Comparison of ENCODE assay signal across 1 cellular context in the genomic region with DNA sequence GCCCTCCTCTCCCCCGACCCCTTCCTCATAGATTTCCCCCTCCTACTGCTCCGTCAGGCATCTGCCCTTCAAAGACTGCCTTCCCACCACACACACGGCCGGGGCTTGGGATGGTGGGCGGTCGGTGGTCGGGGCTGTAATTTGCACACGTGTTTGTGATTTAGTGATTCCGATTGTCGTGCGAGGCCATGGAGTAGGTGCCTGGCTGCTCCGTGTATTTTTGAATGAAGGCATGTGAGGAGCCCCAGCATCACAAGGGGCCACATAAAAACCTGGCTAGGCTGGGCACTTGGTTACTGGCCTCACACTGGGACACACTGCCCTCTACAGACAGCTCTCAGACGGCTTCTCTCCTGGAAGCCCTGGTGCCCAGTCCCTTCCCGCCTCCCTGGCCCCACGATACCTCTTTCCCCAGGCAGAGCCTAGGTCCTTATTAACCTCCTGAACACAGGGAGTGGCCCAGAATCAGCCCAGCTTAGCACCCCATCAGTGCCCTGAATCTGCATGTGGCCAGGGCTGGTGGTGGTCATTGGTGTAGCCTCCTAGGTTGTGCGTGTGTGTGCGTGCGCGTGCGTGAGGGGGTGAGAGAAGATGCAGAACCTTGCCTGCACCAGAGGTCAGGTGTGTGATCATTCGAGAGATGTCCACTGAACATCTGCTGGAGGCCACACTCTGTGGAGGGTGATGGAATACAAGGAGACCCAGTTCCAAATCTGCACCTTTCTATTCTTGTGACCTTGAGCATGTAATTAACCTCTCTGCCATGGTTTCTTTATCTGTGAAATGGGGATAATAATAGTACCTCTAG.
TF ChIP-seq lines count a peak whose summit lies in the region.

No MANE protein-coding gene starts in this region.

TF ChIP-seq in HepG2, 621 proteins besides CTCF, POLR2A, EP300 and RAD21 (continued from another document and continues in another):
- TF ChIP-seq, protein P1, sequence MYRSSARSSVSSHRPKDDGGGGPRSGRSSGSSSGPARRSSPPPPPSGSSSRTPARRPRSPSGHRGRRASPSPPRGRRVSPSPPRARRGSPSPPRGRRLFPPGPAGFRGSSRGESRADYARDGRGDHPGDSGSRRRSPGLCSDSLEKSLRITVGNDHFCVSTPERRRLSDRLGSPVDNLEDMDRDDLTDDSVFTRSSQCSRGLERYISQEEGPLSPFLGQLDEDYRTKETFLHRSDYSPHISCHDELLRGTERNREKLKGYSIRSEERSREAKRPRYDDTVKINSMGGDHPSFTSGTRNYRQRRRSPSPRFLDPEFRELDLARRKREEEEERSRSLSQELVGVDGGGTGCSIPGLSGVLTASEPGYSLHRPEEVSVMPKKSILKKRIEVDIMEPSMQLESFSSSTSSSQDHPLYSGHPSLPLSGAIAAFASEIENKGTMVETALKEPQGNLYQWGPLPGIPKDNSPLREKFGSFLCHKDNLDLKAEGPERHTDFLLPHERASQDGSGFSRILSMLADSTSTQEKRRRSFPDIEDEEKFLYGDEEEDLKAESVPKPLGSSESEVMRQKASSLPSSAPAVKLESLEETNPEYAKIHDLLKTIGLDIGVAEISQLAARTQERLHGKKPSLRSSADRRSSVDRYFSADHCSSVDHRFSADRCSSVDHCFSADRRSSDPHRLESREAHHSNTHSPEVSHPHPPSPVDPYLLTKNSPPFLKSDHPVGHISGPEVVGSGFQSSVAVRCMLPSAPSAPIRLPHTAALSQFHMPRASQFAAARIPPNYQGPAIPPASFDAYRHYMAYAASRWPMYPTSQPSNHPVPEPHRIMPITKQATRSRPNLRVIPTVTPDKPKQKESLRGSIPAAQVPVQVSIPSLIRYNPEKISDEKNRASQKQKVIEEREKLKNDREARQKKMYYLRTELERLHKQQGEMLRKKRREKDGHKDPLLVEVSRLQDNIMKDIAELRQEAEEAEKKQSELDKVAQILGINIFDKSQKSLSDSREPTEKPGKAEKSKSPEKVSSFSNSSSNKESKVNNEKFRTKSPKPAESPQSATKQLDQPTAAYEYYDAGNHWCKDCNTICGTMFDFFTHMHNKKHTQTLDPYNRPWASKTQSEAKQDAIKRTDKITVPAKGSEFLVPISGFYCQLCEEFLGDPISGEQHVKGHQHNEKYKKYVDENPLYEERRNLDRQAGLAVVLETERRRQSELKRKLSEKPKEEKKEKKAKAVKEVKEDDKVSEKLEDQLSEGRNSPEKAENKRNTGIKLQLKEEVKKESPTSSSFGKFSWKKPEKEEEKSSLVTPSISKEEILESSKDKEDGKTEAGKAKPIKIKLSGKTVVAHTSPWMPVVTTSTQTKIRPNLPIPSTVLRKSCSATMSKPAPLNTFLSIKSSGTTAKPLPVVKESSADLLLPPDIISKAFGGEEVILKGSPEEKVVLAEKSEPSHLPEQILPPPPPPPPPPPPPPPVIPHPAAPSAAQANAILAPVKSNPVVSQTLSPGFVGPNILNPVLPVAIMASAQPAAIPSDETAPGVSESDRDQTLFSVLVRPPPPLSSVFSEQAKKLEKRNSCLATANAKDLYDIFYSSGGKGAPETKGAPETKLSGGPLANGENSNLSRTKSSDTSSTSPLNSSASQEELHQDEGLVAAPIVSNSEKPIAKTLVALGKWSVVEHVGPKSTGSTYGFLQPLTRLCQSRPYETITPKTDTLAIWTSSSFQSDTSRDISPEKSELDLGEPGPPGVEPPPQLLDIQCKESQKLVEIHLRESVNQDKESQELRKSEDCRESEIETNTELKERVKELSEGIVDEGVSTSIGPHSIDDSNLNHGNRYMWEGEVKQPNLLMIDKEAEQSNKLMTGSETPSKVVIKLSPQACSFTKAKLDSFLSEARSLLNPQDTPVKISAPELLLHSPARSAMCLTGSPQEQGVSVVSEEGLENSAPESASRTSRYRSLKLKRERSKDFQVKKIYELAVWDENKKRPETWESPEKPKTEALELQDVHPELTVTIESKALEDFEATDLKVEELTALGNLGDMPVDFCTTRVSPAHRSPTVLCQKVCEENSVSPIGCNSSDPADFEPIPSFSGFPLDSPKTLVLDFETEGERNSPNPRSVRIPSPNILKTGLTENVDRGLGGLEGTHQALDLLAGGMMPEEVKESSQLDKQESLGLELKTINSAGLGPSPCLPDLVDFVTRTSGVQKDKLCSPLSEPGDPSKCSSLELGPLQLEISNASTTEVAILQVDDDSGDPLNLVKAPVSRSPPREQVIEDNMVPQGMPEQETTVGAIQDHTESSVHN (CRISPR knock-in tag; IDR thresholded peaks at IDR 0.05): peak; percentile 93
- no peak for TF ChIP-seq HNRNPLL (IDR thresholded peaks at IDR 0.05; ENCODE audit: low read depth, low read length, poor library complexity, severe bottlenecking)
- peak; percentile 22 for TF ChIP-seq HDAC1 (CRISPR knock-in tag; IDR thresholded peaks at IDR 0.05)
- TF ChIP-seq ZNF331 (CRISPR knock-in tag; IDR thresholded peaks at IDR 0.05): no peak; the same call in 1 of the 2 replicates
- TF ChIP-seq, protein P2, sequence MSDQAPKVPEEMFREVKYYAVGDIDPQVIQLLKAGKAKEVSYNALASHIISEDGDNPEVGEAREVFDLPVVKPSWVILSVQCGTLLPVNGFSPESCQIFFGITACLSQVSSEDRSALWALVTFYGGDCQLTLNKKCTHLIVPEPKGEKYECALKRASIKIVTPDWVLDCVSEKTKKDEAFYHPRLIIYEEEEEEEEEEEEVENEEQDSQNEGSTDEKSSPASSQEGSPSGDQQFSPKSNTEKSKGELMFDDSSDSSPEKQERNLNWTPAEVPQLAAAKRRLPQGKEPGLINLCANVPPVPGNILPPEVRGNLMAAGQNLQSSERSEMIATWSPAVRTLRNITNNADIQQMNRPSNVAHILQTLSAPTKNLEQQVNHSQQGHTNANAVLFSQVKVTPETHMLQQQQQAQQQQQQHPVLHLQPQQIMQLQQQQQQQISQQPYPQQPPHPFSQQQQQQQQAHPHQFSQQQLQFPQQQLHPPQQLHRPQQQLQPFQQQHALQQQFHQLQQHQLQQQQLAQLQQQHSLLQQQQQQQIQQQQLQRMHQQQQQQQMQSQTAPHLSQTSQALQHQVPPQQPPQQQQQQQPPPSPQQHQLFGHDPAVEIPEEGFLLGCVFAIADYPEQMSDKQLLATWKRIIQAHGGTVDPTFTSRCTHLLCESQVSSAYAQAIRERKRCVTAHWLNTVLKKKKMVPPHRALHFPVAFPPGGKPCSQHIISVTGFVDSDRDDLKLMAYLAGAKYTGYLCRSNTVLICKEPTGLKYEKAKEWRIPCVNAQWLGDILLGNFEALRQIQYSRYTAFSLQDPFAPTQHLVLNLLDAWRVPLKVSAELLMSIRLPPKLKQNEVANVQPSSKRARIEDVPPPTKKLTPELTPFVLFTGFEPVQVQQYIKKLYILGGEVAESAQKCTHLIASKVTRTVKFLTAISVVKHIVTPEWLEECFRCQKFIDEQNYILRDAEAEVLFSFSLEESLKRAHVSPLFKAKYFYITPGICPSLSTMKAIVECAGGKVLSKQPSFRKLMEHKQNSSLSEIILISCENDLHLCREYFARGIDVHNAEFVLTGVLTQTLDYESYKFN (CRISPR knock-in tag; conservative IDR thresholded peaks at IDR 0.05): peak; percentile 69; the same call in 1 of the 2 replicates
- TF ChIP-seq ZNF790 (CRISPR knock-in tag; IDR thresholded peaks at IDR 0.05; ENCODE audit: borderline replicate concordance): no peak
- TF ChIP-seq ZNF83 (CRISPR knock-in tag; IDR thresholded peaks at IDR 0.05; ENCODE audit: borderline replicate concordance): peak; percentile 97
- peak; percentile 81 for TF ChIP-seq ZZZ3 (CRISPR knock-in tag; IDR thresholded peaks at IDR 0.05; ENCODE audit: borderline replicate concordance)
- no peak for TF ChIP-seq SNAPC2 (CRISPR knock-in tag; IDR thresholded peaks at IDR 0.05)
- TF ChIP-seq ZIK1 (CRISPR knock-in tag; IDR thresholded peaks at IDR 0.05; ENCODE audit: borderline replicate concordance, low read depth): peak; percentile 41; the same call in 1 of the 2 replicates
- TF ChIP-seq, protein P3, sequence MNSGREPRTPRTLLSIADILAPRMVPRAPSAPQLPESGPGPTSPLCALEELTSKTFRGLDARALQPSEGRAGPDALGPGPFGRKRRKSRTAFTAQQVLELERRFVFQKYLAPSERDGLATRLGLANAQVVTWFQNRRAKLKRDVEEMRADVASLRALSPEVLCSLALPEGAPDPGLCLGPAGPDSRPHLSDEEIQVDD (CRISPR knock-in tag; IDR thresholded peaks at IDR 0.05; ENCODE audit: borderline replicate concordance): no peak; the same call in 1 of the 2 replicates
- peak; percentile 72; the same call in 1 of the 2 replicates for TF ChIP-seq ZNF468 (CRISPR knock-in tag; IDR thresholded peaks at IDR 0.05)
- TF ChIP-seq, protein P4, sequence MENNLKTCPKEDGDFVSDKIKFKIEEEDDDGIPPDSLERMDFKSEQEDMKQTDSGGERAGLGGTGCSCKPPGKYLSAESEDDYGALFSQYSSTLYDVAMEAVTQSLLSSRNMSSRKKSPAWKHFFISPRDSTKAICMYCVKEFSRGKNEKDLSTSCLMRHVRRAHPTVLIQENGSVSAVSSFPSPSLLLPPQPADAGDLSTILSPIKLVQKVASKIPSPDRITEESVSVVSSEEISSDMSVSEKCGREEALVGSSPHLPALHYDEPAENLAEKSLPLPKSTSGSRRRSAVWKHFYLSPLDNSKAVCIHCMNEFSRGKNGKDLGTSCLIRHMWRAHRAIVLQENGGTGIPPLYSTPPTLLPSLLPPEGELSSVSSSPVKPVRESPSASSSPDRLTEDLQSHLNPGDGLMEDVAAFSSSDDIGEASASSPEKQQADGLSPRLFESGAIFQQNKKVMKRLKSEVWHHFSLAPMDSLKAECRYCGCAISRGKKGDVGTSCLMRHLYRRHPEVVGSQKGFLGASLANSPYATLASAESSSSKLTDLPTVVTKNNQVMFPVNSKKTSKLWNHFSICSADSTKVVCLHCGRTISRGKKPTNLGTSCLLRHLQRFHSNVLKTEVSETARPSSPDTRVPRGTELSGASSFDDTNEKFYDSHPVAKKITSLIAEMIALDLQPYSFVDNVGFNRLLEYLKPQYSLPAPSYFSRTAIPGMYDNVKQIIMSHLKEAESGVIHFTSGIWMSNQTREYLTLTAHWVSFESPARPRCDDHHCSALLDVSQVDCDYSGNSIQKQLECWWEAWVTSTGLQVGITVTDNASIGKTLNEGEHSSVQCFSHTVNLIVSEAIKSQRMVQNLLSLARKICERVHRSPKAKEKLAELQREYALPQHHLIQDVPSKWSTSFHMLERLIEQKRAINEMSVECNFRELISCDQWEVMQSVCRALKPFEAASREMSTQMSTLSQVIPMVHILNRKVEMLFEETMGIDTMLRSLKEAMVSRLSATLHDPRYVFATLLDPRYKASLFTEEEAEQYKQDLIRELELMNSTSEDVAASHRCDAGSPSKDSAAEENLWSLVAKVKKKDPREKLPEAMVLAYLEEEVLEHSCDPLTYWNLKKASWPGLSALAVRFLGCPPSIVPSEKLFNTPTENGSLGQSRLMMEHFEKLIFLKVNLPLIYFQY (CRISPR knock-in tag; IDR thresholded peaks at IDR 0.05; ENCODE audit: borderline replicate concordance): no peak
- TF ChIP-seq ZNF781 (CRISPR knock-in tag; IDR thresholded peaks at IDR 0.05; ENCODE audit: borderline replicate concordance, not compliant biosample characterization): peak; percentile 75
- no peak for TF ChIP-seq TOPORS (CRISPR knock-in tag; IDR thresholded peaks at IDR 0.05)
- TF ChIP-seq, protein P5, sequence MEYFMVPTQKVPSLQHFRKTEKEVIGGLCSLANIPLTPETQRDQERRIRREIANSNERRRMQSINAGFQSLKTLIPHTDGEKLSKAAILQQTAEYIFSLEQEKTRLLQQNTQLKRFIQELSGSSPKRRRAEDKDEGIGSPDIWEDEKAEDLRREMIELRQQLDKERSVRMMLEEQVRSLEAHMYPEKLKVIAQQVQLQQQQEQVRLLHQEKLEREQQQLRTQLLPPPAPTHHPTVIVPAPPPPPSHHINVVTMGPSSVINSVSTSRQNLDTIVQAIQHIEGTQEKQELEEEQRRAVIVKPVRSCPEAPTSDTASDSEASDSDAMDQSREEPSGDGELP (IDR thresholded peaks at IDR 0.05; ENCODE audit: borderline replicate concordance, low read depth): peak; percentile 37; the same call in 1 of the 2 replicates
- TF ChIP-seq, protein P6, sequence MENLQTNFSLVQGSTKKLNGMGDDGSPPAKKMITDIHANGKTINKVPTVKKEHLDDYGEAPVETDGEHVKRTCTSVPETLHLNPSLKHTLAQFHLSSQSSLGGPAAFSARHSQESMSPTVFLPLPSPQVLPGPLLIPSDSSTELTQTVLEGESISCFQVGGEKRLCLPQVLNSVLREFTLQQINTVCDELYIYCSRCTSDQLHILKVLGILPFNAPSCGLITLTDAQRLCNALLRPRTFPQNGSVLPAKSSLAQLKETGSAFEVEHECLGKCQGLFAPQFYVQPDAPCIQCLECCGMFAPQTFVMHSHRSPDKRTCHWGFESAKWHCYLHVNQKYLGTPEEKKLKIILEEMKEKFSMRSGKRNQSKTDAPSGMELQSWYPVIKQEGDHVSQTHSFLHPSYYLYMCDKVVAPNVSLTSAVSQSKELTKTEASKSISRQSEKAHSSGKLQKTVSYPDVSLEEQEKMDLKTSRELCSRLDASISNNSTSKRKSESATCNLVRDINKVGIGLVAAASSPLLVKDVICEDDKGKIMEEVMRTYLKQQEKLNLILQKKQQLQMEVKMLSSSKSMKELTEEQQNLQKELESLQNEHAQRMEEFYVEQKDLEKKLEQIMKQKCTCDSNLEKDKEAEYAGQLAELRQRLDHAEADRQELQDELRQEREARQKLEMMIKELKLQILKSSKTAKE (CRISPR knock-in tag; IDR thresholded peaks at IDR 0.05; ENCODE audit: borderline replicate concordance): no peak; the same call in 1 of the 2 replicates
- TF ChIP-seq ZNF549 (CRISPR knock-in tag; IDR thresholded peaks at IDR 0.05): no peak
- TF ChIP-seq ZNF678 (CRISPR knock-in tag; IDR thresholded peaks at IDR 0.05): peak; percentile 71; the same call in 1 of the 2 replicates
- peak; percentile 67 for TF ChIP-seq YY1 (IDR thresholded peaks at IDR 0.05; ENCODE audit: insufficient read depth, insufficient replicate concordance, low read depth, low read length)
- peak; percentile 91 for TF ChIP-seq HOXA9 (CRISPR knock-in tag; IDR thresholded peaks at IDR 0.05; ENCODE audit: borderline replicate concordance)
- peak; percentile 77 for TF ChIP-seq ZNF883 (CRISPR knock-in tag; IDR thresholded peaks at IDR 0.05; ENCODE audit: not compliant biosample characterization)
- peak; percentile 45; the same call in 1 of the 2 replicates for TF ChIP-seq ZMYM2 (CRISPR knock-in tag; IDR thresholded peaks at IDR 0.05)
- TF ChIP-seq, protein P7, sequence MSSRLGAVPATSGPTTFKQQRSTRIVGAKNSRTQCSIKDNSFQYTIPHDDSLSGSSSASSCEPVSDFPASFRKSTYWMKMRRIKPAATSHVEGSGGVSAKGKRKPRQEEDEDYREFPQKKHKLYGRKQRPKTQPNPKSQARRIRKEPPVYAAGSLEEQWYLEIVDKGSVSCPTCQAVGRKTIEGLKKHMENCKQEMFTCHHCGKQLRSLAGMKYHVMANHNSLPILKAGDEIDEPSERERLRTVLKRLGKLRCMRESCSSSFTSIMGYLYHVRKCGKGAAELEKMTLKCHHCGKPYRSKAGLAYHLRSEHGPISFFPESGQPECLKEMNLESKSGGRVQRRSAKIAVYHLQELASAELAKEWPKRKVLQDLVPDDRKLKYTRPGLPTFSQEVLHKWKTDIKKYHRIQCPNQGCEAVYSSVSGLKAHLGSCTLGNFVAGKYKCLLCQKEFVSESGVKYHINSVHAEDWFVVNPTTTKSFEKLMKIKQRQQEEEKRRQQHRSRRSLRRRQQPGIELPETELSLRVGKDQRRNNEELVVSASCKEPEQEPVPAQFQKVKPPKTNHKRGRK (CRISPR knock-in tag; IDR thresholded peaks at IDR 0.05): peak; percentile 90
- TF ChIP-seq NONO (IDR thresholded peaks at IDR 0.05): no peak
- TF ChIP-seq NONO (CRISPR knock-in tag; conservative IDR thresholded peaks at IDR 0.05): peak; percentile 81
- no peak for TF ChIP-seq SP5 (CRISPR knock-in tag; IDR thresholded peaks at IDR 0.05; ENCODE audit: borderline replicate concordance, low read depth)
- TF ChIP-seq, protein P8, sequence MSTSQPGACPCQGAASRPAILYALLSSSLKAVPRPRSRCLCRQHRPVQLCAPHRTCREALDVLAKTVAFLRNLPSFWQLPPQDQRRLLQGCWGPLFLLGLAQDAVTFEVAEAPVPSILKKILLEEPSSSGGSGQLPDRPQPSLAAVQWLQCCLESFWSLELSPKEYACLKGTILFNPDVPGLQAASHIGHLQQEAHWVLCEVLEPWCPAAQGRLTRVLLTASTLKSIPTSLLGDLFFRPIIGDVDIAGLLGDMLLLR (CRISPR knock-in tag; IDR thresholded peaks at IDR 0.05): peak; percentile 64; the same call in 1 of the 2 replicates
- TF ChIP-seq ZNF430 (CRISPR knock-in tag; IDR thresholded peaks at IDR 0.05): no peak; the same call in 1 of the 2 replicates
